8 cellular contexts compared by ENCODE assay signal in genomic region chr14:77761205-77761931, GRCh38. TPM values are rescaled to one million over a fixed set of nuclear protein-coding genes. Genes with fewer than 3 reads are reported as not detected.
DNase-seq lines count a peak whose midpoint lies in the region; ATAC-seq and TF ChIP-seq lines count a peak whose summit lies in the region.

No MANE protein-coding gene starts in this region.

- in situ Hi-C loops in GM23248 (cut with MboI) (no loop called here), transverse colon (cut with MboI; ENCODE audit: low pct_ligation_motif_present in 1 of 4, low pct_unique_long_range_greater_than_20kb in 1 of 4, low sequenced_read_pairs in 3 of 4) (no loop called here)

- H3K4me1 Mint-ChIP-seq in T-helper 17 cell (peaks cover 19% of the 10 kb centered on the region), mesothelial cell of epicardium (peaks cover 21% of the 10 kb centered on the region)

- 1 to 3% methylated on average over 24 of the region's 24 CpGs for WGBS in GM23248 (ENCODE audit: low coverage in 1 of 2, low lambda C conversion rate in 2 of 2, missing lambda C conversion rate in 2 of 2), 2 experiments
- 3 to 28% methylated on average over 3 to 24 of the region's 24 CpGs for WGBS in transverse colon (ENCODE audit: low coverage in 1 of 2), 2 donors

- H3K9me2 ChIP-seq in GM23248 (ENCODE audit: insufficient read depth): no peaks in the 10 kb centered on the region
- no peaks in the 10 kb centered on the region for H3K9me2 ChIP-seq in Karpas-422 (replicated peaks; ENCODE audit: insufficient read depth, low read length)

- H3K27ac ChIP-seq in GM23248 (peak overlapping the region; percentile 88), Karpas-422 (ENCODE audit: low read length) (no peak overlapping the region), epithelial cell of prostate (peak overlapping the region; percentile 59), transverse colon (peak overlapping the region; percentile 89 to 97 (median 91))

- H3K27me3 ChIP-seq in GM23248 (replicated peaks; ENCODE audit: insufficient read depth): no peaks in the 10 kb centered on the region
- H3K27me3 ChIP-seq in Karpas-422 (ENCODE audit: low read length): no peaks in the 10 kb centered on the region
- H3K27me3 ChIP-seq in transverse colon: no peaks in the 10 kb centered on the region

- TF ChIP-seq EP300 in transverse colon (IDR thresholded peaks at IDR 0.05; ENCODE audit: low read depth): no peak

- no peaks in the 10 kb centered on the region for H3K27me3 Mint-ChIP-seq in T-helper 17 cell
- no peaks in the 10 kb centered on the region for H3K27me3 Mint-ChIP-seq in mesothelial cell of epicardium (ENCODE audit: low read depth)

- H3F3A ChIP-seq in GM23248 (ENCODE audit: insufficient read depth): 0 out of 2 replicates have a peak, but pooled peaks cover 8% of the 10 kb centered on the region

- peak; percentile 13 for ATAC-seq in T-helper 17 cell

- no peak for TF ChIP-seq POLR2A in transverse colon (IDR thresholded peaks at IDR 0.05)

- H3K4me2 ChIP-seq in GM23248 (ENCODE audit: unreplicated experiment) (peak overlapping the region; percentile 99), Karpas-422 (ENCODE audit: low read depth, low read length, poor library complexity, severe bottlenecking) (peak overlapping the region; percentile 80)

- H3K9me3 ChIP-seq in GM23248 (ENCODE audit: low read depth): no peaks in the 10 kb centered on the region
- no peaks in the 10 kb centered on the region for H3K9me3 ChIP-seq in Karpas-422 (ENCODE audit: low read length)
- no peaks in the 10 kb centered on the region for H3K9me3 ChIP-seq in T-helper 17 cell (ENCODE audit: control insufficient read depth, low read length, poor library complexity, severe bottlenecking)
- no peaks in the 10 kb centered on the region for H3K9me3 ChIP-seq in transverse colon

- peak overlapping the region; percentile 97 for H2AFZ ChIP-seq in GM23248
- H2AFZ ChIP-seq in Karpas-422 (ENCODE audit: low read length): peak overlapping the region; percentile 96

- H4K20me1 ChIP-seq in GM23248 (ENCODE audit: insufficient read depth) (no peaks in the 10 kb centered on the region; the same call in 1 of the 2 replicates), Karpas-422 (ENCODE audit: insufficient read depth, low read depth, low read length) (peaks cover 13% of the 10 kb centered on the region; the same call in 1 of the 2 replicates)

- H3K36me3 ChIP-seq in GM23248 (ENCODE audit: low read depth) (no peaks in the 10 kb centered on the region), Karpas-422 (ENCODE audit: insufficient read depth, low read length) (peaks cover 9% of the 10 kb centered on the region; the same call in 1 of the 2 replicates), transverse colon (no peaks in the 10 kb centered on the region)

- intact Hi-C loops in transverse colon (cut with DNase I; ENCODE audit: low total_unique reads): no loop called here

- DNase-seq in NCI-H2029 treated with DMSO at 0.1 percent for 48 hours (lab: John Stamatoyannopoulos, UW): peak; percentile 54
- DNase-seq in NCI-H2029 (lab: John Stamatoyannopoulos, UW): no peak
- peak; percentile 79 for DNase-seq in GM23248
- DNase-seq in Karpas-422: peak; percentile 51
- DNase-seq in T-helper 17 cell: no peak
- peak; percentile 70 for DNase-seq in epithelial cell of prostate (ENCODE audit: low read depth, low spot score)
- DNase-seq in mesothelial cell of epicardium (ENCODE audit: low spot score in 2 of 2, unreplicated experiment in 2 of 2): no peak
- DNase-seq in transverse colon: peak; percentile 13

- no peaks in the 10 kb centered on the region for H3K9me3 Mint-ChIP-seq in mesothelial cell of epicardium

- H3K4me1 ChIP-seq in GM23248 (ENCODE audit: insufficient read depth) (no peaks in the 10 kb centered on the region), Karpas-422 (ENCODE audit: low read length) (peaks cover 21% of the 10 kb centered on the region), transverse colon (peaks cover 0 to 37% (median 21%) of the 10 kb centered on the region in 4 donors)

- H3K27ac Mint-ChIP-seq in T-helper 17 cell: peak overlapping the region; percentile 99
- peak overlapping the region; percentile 98 for H3K27ac Mint-ChIP-seq in mesothelial cell of epicardium

- TF ChIP-seq CTCF in mesothelial cell of epicardium (IDR thresholded peaks at IDR 0.05; ENCODE audit: unreplicated experiment) (no peak), transverse colon (IDR thresholded peaks at IDR 0.05) (peak in 2 of 5 experiments; percentile 6 to 9)

- H3K4me3 Mint-ChIP-seq in T-helper 17 cell: peak overlapping the region; percentile 95
- H3K4me3 Mint-ChIP-seq in mesothelial cell of epicardium: peak overlapping the region; percentile 99

- H3K9ac ChIP-seq in GM23248 (peak overlapping the region; percentile 96), Karpas-422 (ENCODE audit: low read length) (peak overlapping the region; percentile 83)

- H3K4me3 ChIP-seq in GM23248 (peak overlapping the region; percentile 87), Karpas-422 (ENCODE audit: low read length) (peak overlapping the region; percentile 76), transverse colon (peak overlapping the region; percentile 19 to 96 (median 74))

- H3K36me3 Mint-ChIP-seq in T-helper 17 cell (ENCODE audit: low read depth) (peaks cover 3% of the 10 kb centered on the region), mesothelial cell of epicardium (peaks cover 7% of the 10 kb centered on the region)

- H3K79me2 ChIP-seq in GM23248 (ENCODE audit: insufficient read depth): peaks cover 45% of the 10 kb centered on the region
- H3K79me2 ChIP-seq in Karpas-422 (ENCODE audit: low read length): peaks cover 45% of the 10 kb centered on the region

RNA-seq across cellular contexts. Expression of gene SNW1, which starts 0.4 kb away (rescaled TPM):
- total RNA-seq in GM23248 (2014; rRNA removed; shearing (Covaris generic)): 45.2 and 58.2 TPM in 2 replicates
- polyA plus RNA-seq in GM23248 (2016; fragmentation: Nextera tagmentation; extraction: Ambion mirVana): 62.2 and 64.4 TPM in 2 replicates
- total RNA-seq in Karpas-422 (2014; rRNA removed; shearing (Covaris generic); ENCODE audit: low replicate concordance): 79.9 and 88.1 TPM in 2 replicates
- total RNA-seq in T-helper 17 cell (10 to 100 TPM; 90.6 to 92.2 TPM), mesothelial cell of epicardium (79.7 to 82.9 TPM (median 82.4 TPM) in 3 replicates), transverse colon (10 to 100 TPM; 35.2 to 82.7 (median 56.9) TPM)

RNA-seq across cellular contexts. Expression of gene ADCK1, which starts 38.5 kb away (rescaled TPM):
- 2.8 and 6.6 TPM in 2 replicates for total RNA-seq in GM23248 (2014; rRNA removed; shearing (Covaris generic))
- 4.7 TPM in 2 replicates for polyA plus RNA-seq in GM23248 (2016; fragmentation: Nextera tagmentation; extraction: Ambion mirVana)
- total RNA-seq in Karpas-422 (2014; rRNA removed; shearing (Covaris generic); ENCODE audit: low replicate concordance): 7.2 and 9.7 TPM in 2 replicates
- total RNA-seq in T-helper 17 cell: 1 to 10 TPM; 4.7 to 5.1 TPM
- total RNA-seq in mesothelial cell of epicardium: 13.2 to 13.3 TPM (median 13.2 TPM) in 3 replicates
- total RNA-seq in transverse colon: 10 to 100 TPM in 2 of 4 donors, 1 to 10 TPM in 2; 7.8 to 22.3 (median 12.6) TPM

RNA-seq across cellular contexts. Expression of gene SLIRP, which starts 53.5 kb away (rescaled TPM):
- 147 and 258 TPM in 2 replicates for total RNA-seq in GM23248 (2014; rRNA removed; shearing (Covaris generic))
- polyA plus RNA-seq in GM23248 (2016; fragmentation: Nextera tagmentation; extraction: Ambion mirVana): 417 and 418 TPM in 2 replicates
- 204 and 470 TPM in 2 replicates for total RNA-seq in Karpas-422 (2014; rRNA removed; shearing (Covaris generic); ENCODE audit: low replicate concordance)
- total RNA-seq in T-helper 17 cell (10 to 100 TPM; 37.7 to 43.9 TPM), mesothelial cell of epicardium (88.5 to 106 TPM (median 104 TPM) in 3 replicates), transverse colon (100 to 1,000 TPM in 2 of 4 donors, 10 to 100 TPM in 1, not detected in 1; 81.2 to 277 (median 181) TPM)

RNA-seq across cellular contexts. Expression of gene ALKBH1, which starts 53.5 kb away (rescaled TPM):
- total RNA-seq in GM23248 (2014; rRNA removed; shearing (Covaris generic)): 13.2 and 13.4 TPM in 2 replicates
- 10.2 and 11.3 TPM in 2 replicates for polyA plus RNA-seq in GM23248 (2016; fragmentation: Nextera tagmentation; extraction: Ambion mirVana)
- 13.5 and 17.1 TPM in 2 replicates for total RNA-seq in Karpas-422 (2014; rRNA removed; shearing (Covaris generic); ENCODE audit: low replicate concordance)
- total RNA-seq in T-helper 17 cell: 10 to 100 TPM in 1 of 2 donors, 1 to 10 TPM in 1; 8.8 to 10.6 TPM
- 10.9 to 13.2 TPM (median 12.3 TPM) in 3 replicates for total RNA-seq in mesothelial cell of epicardium
- total RNA-seq in transverse colon: 10 to 100 TPM in 2 of 4 donors, 1 to 10 TPM in 2; 5.2 to 15.6 (median 10.4) TPM

Comparison
In these comparisons a context has a peak if more than half of its experiments do, and no peak if none do; other contexts are left out.
1. DNase-seq: peak in NCI-H2029 treated with DMSO at 0.1 percent for 48 hours (single experiment), GM23248 (single experiment), Karpas-422 (single experiment), epithelial cell of prostate (single experiment) and transverse colon (single experiment); none in NCI-H2029 (single experiment), T-helper 17 cell (0 of 3) and mesothelial cell of epicardium (0 of 2).
2. Peak in every context shown above with its lines, with median percentiles within 50 percentile points of each other: H3K4me3 ChIP-seq.